Comparison of ENCODE assay signal across 22 cellular contexts in genomic region chr22:27777128-27777527, GRCh38. TPM values are rescaled to one million over a fixed set of nuclear protein-coding genes. Genes with fewer than 3 reads are reported as not detected.
DNase-seq lines count a peak whose midpoint lies in the region; ATAC-seq and TF ChIP-seq lines count a peak whose summit lies in the region.
"Had no signal": no experiment of that assay in that cellular context is flagged by ENCODE, and none has a peak within 500 bp of the region (broad histone marks: within the 10 kb centered on the region; RNA-seq: fewer than 3 reads in every experiment).

No MANE protein-coding gene starts in this region.

- CTCF ChIA-PET in T-cell (lab: Charles Lee), result no interaction called here

- no peak overlapping the region for H2BK20ac ChIP-seq in H9 (ENCODE audit: low read depth, low read length, poor library complexity, severe bottlenecking)

- TF ChIP-seq CTCF in H9 (conservative IDR thresholded peaks at IDR 0.05) (no peak), neural crest cell (conservative IDR thresholded peaks at IDR 0.05) (no peak), thyroid gland (IDR thresholded peaks at IDR 0.05) (no peak)

- no peaks in the 10 kb centered on the region for H3K79me1 ChIP-seq in H9 (ENCODE audit: insufficient read depth, low read depth, low read length, poor library complexity, severe bottlenecking)

- no peak overlapping the region for H4K8ac ChIP-seq in H9 (replicated peaks; ENCODE audit: insufficient read length, low read depth, low read length)

- POLR2A ChIA-PET in T-cell (lab: Charles Lee), result no interaction called here

- DNase-seq in H9, result no peak
- no peak for DNase-seq in caudate nucleus (lab: John Stamatoyannopoulos, UW)
- DNase-seq in neural crest cell (ENCODE audit: low read depth, low spot score), result no peak
- no peak for DNase-seq in thyroid gland
- DNase-seq in H4 (ENCODE audit: low spot score), result no peak
- DNase-seq in T-cell, result no peak
- no peak for DNase-seq in D341Med (ENCODE audit: low spot score)
- DNase-seq: activated CD4-positive, CD25-positive, alpha-beta regulatory T cell treated with anti-CD3 and anti-CD28 coated beads, Interleukin-2, amount 50 U/mL, for 72 hours; DND-41; MM.1S; mucosa of descending colon; NCI-H146; NCI-H226; pancreas; Peyer's patch; SK-N-SH; stimulated activated CD4-positive, alpha-beta T cell treated with anti-CD3 and anti-CD28 coated beads, Interleukin-4, amount 100 ng/mL, for 4 hours; T1000; testis had no signal

- H3K14ac ChIP-seq in H9 (ENCODE audit: insufficient read depth, low read length), result no peak overlapping the region

- H3K4me3 ChIP-seq in thyroid gland (replicated peaks in 1 of 3), result no peak overlapping the region
- H3K4me3 ChIP-seq: mucosa of descending colon, pancreas, Peyer's patch, smooth muscle cell, testis had no signal

- H3K4me2 ChIP-seq in H9 (ENCODE audit: insufficient read depth, insufficient read length, low read length), result no peak overlapping the region
- H3K4me2 ChIP-seq: SK-N-SH, smooth muscle cell had no signal

- no peak overlapping the region for H2AFZ ChIP-seq in H9 (ENCODE audit: low read length)

- no peak overlapping the region for H2BK15ac ChIP-seq in H9 (ENCODE audit: low read depth, low read length)

- H3T11ph ChIP-seq in H9 (ENCODE audit: low read length), result no peak overlapping the region

- no peaks in the 10 kb centered on the region; the same call in 1 of the 2 replicates for H3K4me1 ChIP-seq in H9 (ENCODE audit: insufficient read depth, low read length)
- peaks cover 0 to 4% of the 10 kb centered on the region in 2 donors for H3K4me1 ChIP-seq in thyroid gland
- H3K4me1 ChIP-seq: pancreas had no signal

- H3K79me2 ChIP-seq in H9 (ENCODE audit: insufficient read depth, low read length), result no peaks in the 10 kb centered on the region

- no peak overlapping the region for H3K4ac ChIP-seq in H9 (ENCODE audit: low read depth, low read length)

- H3K56ac ChIP-seq in H9 (ENCODE audit: insufficient read length, low read depth, low read length), result no peak overlapping the region

- no peak overlapping the region for H4K5ac ChIP-seq in H9 (ENCODE audit: insufficient read length, low read depth, low read length)

- no peak overlapping the region for H2AK5ac ChIP-seq in H9 (ENCODE audit: insufficient read length, low read length)

- H3K27me3 ChIP-seq in H9 (ENCODE audit: insufficient read depth, low read length) (no peaks in the 10 kb centered on the region), thyroid gland (no peaks in the 10 kb centered on the region)
- H3K27me3 ChIP-seq: pancreas, Peyer's patch, testis had no signal

- H3K9me3 ChIP-seq in H9 (ENCODE audit: control insufficient read depth, low read depth, low read length), result no peaks in the 10 kb centered on the region
- no peaks in the 10 kb centered on the region for H3K9me3 ChIP-seq in thyroid gland
- H3K9me3 ChIP-seq: mucosa of descending colon, pancreas, Peyer's patch, SK-N-SH, testis had no signal

- H3K23ac ChIP-seq in H9 (ENCODE audit: insufficient read length, low read depth, low read length), result no peak overlapping the region

- H2BK12ac ChIP-seq in H9 (ENCODE audit: insufficient read length, low read depth, low read length), result no peak overlapping the region

- no peak for ATAC-seq in T-cell (replicated peaks in 1 of 4)
- ATAC-seq in GM21786 (IDR thresholded peaks at IDR 0.05; ENCODE audit: unreplicated experiment), result no peak
- ATAC-seq: mucosa of descending colon, pancreas had no signal

- TF ChIP-seq POLR2A in thyroid gland (IDR thresholded peaks at IDR 0.05), result no peak

- H3K27me3 Mint-ChIP-seq in H9 (ENCODE audit: low read depth) (peaks cover 2% of the 10 kb centered on the region; the same call in 1 of the 2 replicates), neural crest cell (ENCODE audit: low read depth) (no peaks in the 10 kb centered on the region), T-cell (peaks cover 10 to 14% of the 10 kb centered on the region in 2 donors)

- H3K36me3 Mint-ChIP-seq in H9 (ENCODE audit: insufficient read depth in 1 of 3, low read depth in 3 of 3) (peaks cover 0 to 8% (median 7%) of the 10 kb centered on the region in 3 experiments; a peak in 6 of 7 replicates), neural crest cell (ENCODE audit: low read depth) (peaks cover 8% of the 10 kb centered on the region), T-cell (no peaks in the 10 kb centered on the region)
- H3K36me3 Mint-ChIP-seq: IgD-negative memory B cell had no signal

- H2BK5ac ChIP-seq in H9 (ENCODE audit: insufficient read length, low read length), result no peak overlapping the region

- peaks cover 7% of the 10 kb centered on the region for H3K23me2 ChIP-seq in H9 (ENCODE audit: insufficient read length, low read depth, low read length, poor library complexity, severe bottlenecking)

- WGBS in H9 (ENCODE audit: extremely low coverage, insufficient read length, low lambda C conversion rate), result no CpG with 5 or more reads among the region's 9 CpGs
- WGBS in thyroid gland, 2 donors, result 79 to 85% methylated on average over 9 of the region's 9 CpGs

- H4K20me1 ChIP-seq in H9 (ENCODE audit: control insufficient read depth, insufficient read depth, insufficient read length), result no peaks in the 10 kb centered on the region

- H3K9ac ChIP-seq in H9 (ENCODE audit: extremely low read depth, insufficient read length, low read length), result no peak overlapping the region
- H3K9ac ChIP-seq: SK-N-SH had no signal

- H3K4me3 Mint-ChIP-seq in H9 (0 out of 5 replicates have a peak overlapping the region, but pooled peaks of 1 of the 2 experiments have one; percentile 63), neural crest cell (peak overlapping the region; percentile 79), T-cell (no peak overlapping the region)
- H3K4me3 Mint-ChIP-seq: IgD-negative memory B cell had no signal

- no peak overlapping the region for H4K91ac ChIP-seq in H9 (ENCODE audit: insufficient read length, low read depth, low read length)

- intact Hi-C loops in thyroid gland (cut with DNase I), result no loop called here

- H3K36me3 ChIP-seq in thyroid gland, result no peaks in the 10 kb centered on the region
- H3K36me3 ChIP-seq: pancreas, Peyer's patch had no signal

- H3K9me3 Mint-ChIP-seq in H9 (peaks cover 0 to 6% of the 10 kb centered on the region in 2 experiments; a peak in 3 of 5 replicates), neural crest cell (no peaks in the 10 kb centered on the region), T-cell (no peaks in the 10 kb centered on the region)
- H3K9me3 Mint-ChIP-seq: IgD-negative memory B cell had no signal

- H3K4me1 Mint-ChIP-seq in H9 (peaks cover 42 to 68% of the 10 kb centered on the region in 2 experiments), neural crest cell (peaks cover 68% of the 10 kb centered on the region), T-cell (no peaks in the 10 kb centered on the region)

- H3K18ac ChIP-seq in H9 (ENCODE audit: insufficient read length, low read depth, low read length), result no peak overlapping the region

- H3K27ac ChIP-seq in H9 (ENCODE audit: insufficient read length, low read depth, low read length) (no peak overlapping the region), caudate nucleus (ENCODE audit: low read depth, low read length) (peak overlapping the region; percentile 73), thyroid gland (peak overlapping the region in 2 of 3 donors; percentile 33 to 62)
- H3K27ac ChIP-seq: pancreas had no signal

- H3K27ac Mint-ChIP-seq in H9, result peak overlapping the region in 2 of 3 experiments; percentile 91 to 97; a peak in 4 of 7 replicates
- peak overlapping the region; percentile 35 for H3K27ac Mint-ChIP-seq in neural crest cell (ENCODE audit: unreplicated experiment)
- no peak overlapping the region for H3K27ac Mint-ChIP-seq in T-cell
- H3K27ac Mint-ChIP-seq: IgD-negative memory B cell had no signal

- H2BK120ac ChIP-seq in H9 (ENCODE audit: low read depth, low read length, poor library complexity, severe bottlenecking), result no peak overlapping the region

RNA-seq across cellular contexts. Expression of gene MN1, which starts 24.4 kb away (rescaled TPM):
- 2.7 and 2.8 TPM in 2 replicates for total RNA-seq in H9 (2021)
- 19.0 TPM in 2 replicates for total RNA-seq in neural crest cell
- 1 to 10 TPM; 2.5 to 4.5 (median 2.9) TPM for total RNA-seq in thyroid gland
- total RNA-seq in H4 (2014; rRNA removed; shearing (Covaris generic)), result 0.68 and 0.79 TPM in 2 replicates
- under 1 TPM; 0.22 to 0.43 (median 0.32) TPM for total RNA-seq in T-cell

Comparison
In these comparisons a context has a peak if more than half of its experiments do, and no peak if none do; other contexts are left out.
1. H3K27ac Mint-ChIP-seq: peak in H9 (2 of 3) and neural crest cell (single experiment); none in T-cell (0 of 2).